ENCODE assay signal across 15 cellular contexts in genomic region chr2:12652723-12653122, GRCh38.
DNase-seq lines count a peak whose midpoint lies in the region; FAIRE-seq and TF ChIP-seq lines count a peak whose summit lies in the region.
"Had no signal": no experiment of that assay in that cellular context is flagged by ENCODE, and none has a peak within 500 bp of the region (broad histone marks: within the 10 kb centered on the region; RNA-seq: fewer than 3 reads in every experiment).

No MANE protein-coding gene starts in this region.

- no peak overlapping the region for H3K23ac ChIP-seq in H1 (ENCODE audit: insufficient read length)

- H2BK5ac ChIP-seq in H1 (ENCODE audit: low read depth, low read length) = no peak overlapping the region

- H4K5ac ChIP-seq in H1 (ENCODE audit: insufficient read length, low read depth, low read length) = no peak overlapping the region

- peak overlapping the region; percentile 51; the same call in 1 of the 2 replicates for H2AFZ ChIP-seq in H1 (ENCODE audit: low read length)

- H4K8ac ChIP-seq in H1 (ENCODE audit: extremely low read depth, insufficient read depth, low read length) = no peak overlapping the region

- H3K14ac ChIP-seq in H1 (ENCODE audit: insufficient read length) = no peak overlapping the region

- H2AK5ac ChIP-seq in H1 (ENCODE audit: low read depth, low read length) = no peak overlapping the region

- FAIRE-seq in H1 (lab: Jason Lieb, UNC) = no peak
- FAIRE-seq: HTR-8/SVneo had no signal

- intact Hi-C loops in left ventricle myocardium inferior (cut with micrococcal nuclease) (no loop called here), thyroid gland (cut with DNase I) (no loop called here)

- no peak overlapping the region for H2BK12ac ChIP-seq in H1 (ENCODE audit: low read depth, low read length)

- no peaks in the 10 kb centered on the region for H3K4me1 ChIP-seq in H1 (replicated peaks in 1 of 4; ENCODE audit: control insufficient read depth in 3 of 4, insufficient read depth in 4 of 4, low read length in 3 of 4)
- H3K4me1 ChIP-seq in left ventricle myocardium inferior = no peaks in the 10 kb centered on the region
- H3K4me1 ChIP-seq in thyroid gland = no peaks in the 10 kb centered on the region

- TF ChIP-seq POLR2A in H1 (IDR thresholded peaks at IDR 0.05; ENCODE audit: control extremely low read depth in 1 of 2, low read depth in 2 of 2, low read length in 2 of 2) = no peak
- no peak for TF ChIP-seq POLR2A in thyroid gland (IDR thresholded peaks at IDR 0.05)

- POLR2A ChIA-PET in H1 (lab: Charles Lee; ENCODE audit: partially characterized antibody) = no interaction called here

- H3K4me2 ChIP-seq in H1 (ENCODE audit: insufficient read depth in 1 of 2, low read depth in 2 of 2, low read length in 2 of 2) = no peak overlapping the region

- no peaks in the 10 kb centered on the region for H3K36me3 ChIP-seq in H1 (ENCODE audit: control insufficient read depth in 2 of 4, insufficient read depth in 4 of 4, low read length in 3 of 4)
- H3K36me3 ChIP-seq in left ventricle myocardium inferior = no peaks in the 10 kb centered on the region
- H3K36me3 ChIP-seq in thyroid gland = no peaks in the 10 kb centered on the region

- no peak for TF ChIP-seq RAD21 in H1 (IDR thresholded peaks at IDR 0.05 in 1 of 2, conservative IDR thresholded peaks at IDR 0.05 in 1 of 2; ENCODE audit: low read depth in 2 of 2, low read length in 2 of 2)

- H3K4ac ChIP-seq in H1 (replicated peaks; ENCODE audit: insufficient read length, low read depth, low read length) = no peak overlapping the region

- no peaks in the 10 kb centered on the region for H3K79me1 ChIP-seq in H1 (ENCODE audit: low read depth, low read length)

- H3K56ac ChIP-seq in H1 (replicated peaks; ENCODE audit: insufficient read length, low read depth, low read length) = no peak overlapping the region

- no peak overlapping the region for H2BK20ac ChIP-seq in H1 (ENCODE audit: low read length)

- no peaks in the 10 kb centered on the region for H4K20me1 ChIP-seq in H1 (replicated peaks in 1 of 2; ENCODE audit: control insufficient read depth in 1 of 2, insufficient read depth in 2 of 2, low read length in 2 of 2)

- TF ChIP-seq CTCF in H1 (IDR thresholded peaks at IDR 0.05; ENCODE audit: control extremely low read depth in 1 of 3, insufficient read depth in 1 of 3, low read depth in 1 of 3, low read length in 3 of 3) = no peak
- no peak for TF ChIP-seq CTCF in left ventricle myocardium inferior (IDR thresholded peaks at IDR 0.05; ENCODE audit: borderline replicate concordance)
- TF ChIP-seq CTCF in thyroid gland (IDR thresholded peaks at IDR 0.05) = no peak

- no peak overlapping the region for H3K18ac ChIP-seq in H1 (ENCODE audit: extremely low read depth, low read length)

- no peak overlapping the region; the same call in none of the 2 replicates for H2BK15ac ChIP-seq in H1 (ENCODE audit: low read length)

- WGBS in H1 (ENCODE audit: extremely low coverage in 1 of 2, insufficient coverage in 1 of 2, insufficient read length in 1 of 2, insufficient replicate concordance in 2 of 2, low coverage in 1 of 2, low lambda C conversion rate in 2 of 2, missing lambda C conversion rate in 1 of 2), 2 experiments = 88% methylated on average over 9 of the region's 9 CpGs; no CpG with 5 or more reads in 1 of the 2 experiments
- WGBS in thyroid gland, 2 donors = 87 to 88% methylated on average over 8 to 9 of the region's 9 CpGs

- no peak overlapping the region for H3K9ac ChIP-seq in H1 (replicated peaks in 1 of 4; ENCODE audit: extremely low read depth in 1 of 4, low read depth in 3 of 4, low read length in 3 of 4)

- no peaks in the 10 kb centered on the region for H3K27me3 ChIP-seq in H1 (replicated peaks in 1 of 4; ENCODE audit: control insufficient read depth in 3 of 4, extremely low read depth in 1 of 4, insufficient read depth in 3 of 4, low read length in 3 of 4)
- H3K27me3 ChIP-seq in left ventricle myocardium inferior (ENCODE audit: low read depth) = no peaks in the 10 kb centered on the region
- H3K27me3 ChIP-seq in thyroid gland = no peaks in the 10 kb centered on the region

- CTCF ChIA-PET in H1 (lab: Charles Lee; ENCODE audit: partially characterized antibody) = interaction anchor here (1.4 kb wide), 1 partner anchor 16 kb away, joined by 4 read pairs; no protein-coding TSS in a partner anchor

- H3K79me2 ChIP-seq in H1 (ENCODE audit: control insufficient read depth in 1 of 2, insufficient read depth in 2 of 2, low read length in 2 of 2) = no peaks in the 10 kb centered on the region

- H3K9me3 ChIP-seq in H1 (ENCODE audit: insufficient read depth in 2 of 2, low read depth in 1 of 2, low read length in 1 of 2) (no peaks in the 10 kb centered on the region), left ventricle myocardium inferior (replicated peaks) (no peaks in the 10 kb centered on the region), thyroid gland (no peaks in the 10 kb centered on the region)

- no peak for TF ChIP-seq EP300 in H1 (IDR thresholded peaks at IDR 0.05; ENCODE audit: borderline replicate concordance in 1 of 2, low read depth in 2 of 2, low read length in 2 of 2)

- H3K23me2 ChIP-seq in H1 (ENCODE audit: low read depth, low read length) = no peaks in the 10 kb centered on the region

- H4K91ac ChIP-seq in H1 (replicated peaks; ENCODE audit: insufficient read length, low read length) = no peak overlapping the region

- H3K27ac ChIP-seq in H1 (ENCODE audit: low read depth, low read length) (no peak overlapping the region), left ventricle myocardium inferior (replicated peaks) (no peak overlapping the region), thyroid gland (no peak overlapping the region)

- no peak overlapping the region for H2BK120ac ChIP-seq in H1 (replicated peaks; ENCODE audit: low read depth, low read length)

- no peak overlapping the region for H3K4me3 ChIP-seq in H1 (ENCODE audit: extremely low read depth in 1 of 4, insufficient read depth in 2 of 4, low read depth in 3 of 4, low read length in 4 of 4)
- no peak overlapping the region for H3K4me3 ChIP-seq in left ventricle myocardium inferior
- no peak overlapping the region for H3K4me3 ChIP-seq in thyroid gland (replicated peaks in 1 of 3)

- DNase-seq in Ammon's horn (ENCODE audit: low spot score) (peak; percentile 64), H1 (ENCODE audit: low read depth in 1 of 2, low spot score in 2 of 2) (no peak), left ventricle myocardium inferior (peak; percentile 28), occipital lobe (lab: John Stamatoyannopoulos, UW) (peak; percentile 21), thyroid gland (no peak), ureter (ENCODE audit: low spot score) (no peak)
- no peak for DNase-seq in activated CD4-positive, alpha-beta T cell treated with anti-CD3 and anti-CD28 coated beads, Interleukin-2, amount 50 U/mL, for 4 hours
- DNase-seq: ACHN; C1 segment of cervical spinal cord; Calu3; CD4-positive, alpha-beta T cell; DMS 273 treated with DMSO at 0.1 percent for 48 hours; HCEC 1CT; HFFc6 had no signal

TF ChIP-seq in H1, 55 proteins besides CTCF, POLR2A, EP300 and RAD21 (continues in another document):
- TF ChIP-seq BRCA1 (IDR thresholded peaks at IDR 0.05; ENCODE audit: low read depth, low read length) (no peak), ZNF274 (IDR thresholded peaks at IDR 0.05; ENCODE audit: borderline replicate concordance, extremely low read depth, low read length) (no peak), ATF2 (IDR thresholded peaks at IDR 0.05; ENCODE audit: low read length) (no peak)

Comparison
In these comparisons a context has a peak if more than half of its experiments do, and no peak if none do; other contexts are left out.
1. DNase-seq: peak in Ammon's horn (single experiment), left ventricle myocardium inferior (single experiment) and occipital lobe (single experiment); none in H1 (0 of 2), thyroid gland (0 of 2), activated CD4-positive, alpha-beta T cell treated with anti-CD3 and anti-CD28 coated beads, Interleukin-2, amount 50 U/mL, for 4 hours (0 of 2) and ureter (single experiment).